Comparison of ENCODE assay signal across 8 cellular contexts in genomic region chr20:5127204-5127858, GRCh38. TPM values are rescaled to one million over a fixed set of nuclear protein-coding genes. Genes with fewer than 3 reads are reported as not detected.
DNase-seq lines count a peak whose midpoint lies in the region; ATAC-seq and TF ChIP-seq lines count a peak whose summit lies in the region.

No MANE protein-coding gene starts in this region.

- no peaks in the 10 kb centered on the region for H3K36me3 ChIP-seq in fibroblast of lung (ENCODE audit: control insufficient read depth, insufficient read depth, low read length)
- no peaks in the 10 kb centered on the region for H3K36me3 ChIP-seq in stomach smooth muscle (ENCODE audit: control insufficient read depth in 2 of 2, insufficient read depth in 2 of 2, low read length in 2 of 2)

- H3K9ac ChIP-seq in fibroblast of lung (ENCODE audit: insufficient read depth, low read length): peak overlapping the region; percentile 92
- peak overlapping the region; percentile 82 to 86 for H3K9ac ChIP-seq in stomach smooth muscle (ENCODE audit: low read length in 2 of 2)

- H3K4me2 ChIP-seq in fibroblast of lung (ENCODE audit: extremely low read depth, insufficient read depth, low read length): peak overlapping the region; percentile 96

- intact Hi-C loops in CD4-positive, alpha-beta T cell (cut with DNase I, micrococcal nuclease): loop anchor here in 1 of 2 experiments (5.0 kb wide), 1 partner anchor 320 kb away; no protein-coding TSS in a partner anchor

- no peaks in the 10 kb centered on the region for H3K9me3 Mint-ChIP-seq in CD4-positive, alpha-beta T cell
- H3K9me3 Mint-ChIP-seq in natural killer cell treated with Interleukin-12 subunit alpha and Interleukin-12 subunit beta and Interleukin-15 and Interleukin-18, amount 100 ng/mL, for 72 hours: no peaks in the 10 kb centered on the region

- no peaks in the 10 kb centered on the region for H3K9me3 ChIP-seq in CD4-positive, alpha-beta T cell (ENCODE audit: control insufficient read depth, low read length)
- no peaks in the 10 kb centered on the region for H3K9me3 ChIP-seq in fibroblast of lung (ENCODE audit: control insufficient read depth, insufficient read depth, low read depth, low read length)
- no peaks in the 10 kb centered on the region for H3K9me3 ChIP-seq in stomach smooth muscle (ENCODE audit: control insufficient read depth in 2 of 2, low read length in 2 of 2)

- peaks cover 33% of the 10 kb centered on the region for H3K36me3 Mint-ChIP-seq in CD4-positive, alpha-beta T cell (ENCODE audit: low read depth)
- H3K36me3 Mint-ChIP-seq in natural killer cell treated with Interleukin-12 subunit alpha and Interleukin-12 subunit beta and Interleukin-15 and Interleukin-18, amount 100 ng/mL, for 72 hours: no peaks in the 10 kb centered on the region

- H3K27me3 ChIP-seq in CD4-positive, alpha-beta T cell (ENCODE audit: control insufficient read depth, insufficient read depth, low read length): no peaks in the 10 kb centered on the region
- H3K27me3 ChIP-seq in fibroblast of lung (ENCODE audit: control insufficient read depth, insufficient read depth, low read length) (no peaks in the 10 kb centered on the region), stomach smooth muscle (ENCODE audit: control insufficient read depth in 1 of 2, insufficient read depth in 2 of 2, low read length in 2 of 2) (no peaks in the 10 kb centered on the region)

- CTCF ChIA-PET in CD4-positive, alpha-beta T cell (lab: Charles Lee): interaction anchor here (0.8 to 2.1 kb wide), 13 partner anchors 8 to 96 kb away, joined by 3 to 38 read pairs (median 5); no protein-coding TSS in a partner anchor

- no peak for TF ChIP-seq CTCF in CD4-positive, alpha-beta T cell (IDR thresholded peaks at IDR 0.05)
- TF ChIP-seq CTCF in fibroblast of lung (conservative IDR thresholded peaks at IDR 0.05 in 1 of 2, IDR thresholded peaks at IDR 0.05 in 1 of 2; ENCODE audit: low read depth in 1 of 2, low read length in 2 of 2): no peak

- no peaks in the 10 kb centered on the region for H4K20me1 ChIP-seq in fibroblast of lung (ENCODE audit: control insufficient read depth, extremely low read depth, insufficient read depth, low read length)

- H3K27me3 Mint-ChIP-seq in CD4-positive, alpha-beta T cell: no peaks in the 10 kb centered on the region
- no peaks in the 10 kb centered on the region for H3K27me3 Mint-ChIP-seq in natural killer cell treated with Interleukin-12 subunit alpha and Interleukin-12 subunit beta and Interleukin-15 and Interleukin-18, amount 100 ng/mL, for 72 hours

- peak overlapping the region; percentile 95 for H3K4me3 Mint-ChIP-seq in CD4-positive, alpha-beta T cell
- peak overlapping the region; percentile 95 for H3K4me3 Mint-ChIP-seq in natural killer cell treated with Interleukin-12 subunit alpha and Interleukin-12 subunit beta and Interleukin-15 and Interleukin-18, amount 100 ng/mL, for 72 hours

- ATAC-seq in CD4-positive, alpha-beta T cell (ENCODE audit: poor library complexity): peak; percentile 50
- ATAC-seq in GM19455 (IDR thresholded peaks at IDR 0.05; ENCODE audit: unreplicated experiment) (peak; percentile 30), HG03565 (IDR thresholded peaks at IDR 0.05; ENCODE audit: unreplicated experiment) (peak; percentile 1)
- ATAC-seq in natural killer cell treated with Interleukin-12 subunit alpha and Interleukin-12 subunit beta and Interleukin-15 and Interleukin-18, amount 100 ng/mL, for 72 hours: peak; percentile 0 to 49

- DNase-seq in CD4-positive, alpha-beta T cell: peak; percentile 37 to 73 (median 47)
- peak; percentile 62 for DNase-seq in OCI-M1 (lab: John Stamatoyannopoulos, UW)
- DNase-seq in activated T-helper 1 cell treated with Interleukin-2 at 50 U/mL for 16 hours (ENCODE audit: low read depth): peak; percentile 45
- DNase-seq in fibroblast of lung (ENCODE audit: low read depth in 2 of 2): peak; percentile 39 to 53
- DNase-seq in natural killer cell treated with Interleukin-12 subunit alpha and Interleukin-12 subunit beta and Interleukin-15 and Interleukin-18, amount 100 ng/mL, for 72 hours (ENCODE audit: low spot score): peak; percentile 65

- peaks cover 38% of the 10 kb centered on the region for H3K4me1 Mint-ChIP-seq in CD4-positive, alpha-beta T cell (ENCODE audit: low read depth)
- H3K4me1 Mint-ChIP-seq in natural killer cell treated with Interleukin-12 subunit alpha and Interleukin-12 subunit beta and Interleukin-15 and Interleukin-18, amount 100 ng/mL, for 72 hours (ENCODE audit: low read depth in 2 of 2): peaks cover 30 to 34% of the 10 kb centered on the region in 2 donors

- peaks cover 4% of the 10 kb centered on the region for H3K4me1 ChIP-seq in fibroblast of lung (ENCODE audit: control insufficient read depth, extremely low read depth, insufficient read depth, low read length)
- H3K4me1 ChIP-seq in stomach smooth muscle (ENCODE audit: control insufficient read depth, insufficient read depth, low read length): peaks cover 29% of the 10 kb centered on the region

- POLR2A ChIA-PET in CD4-positive, alpha-beta T cell (lab: Charles Lee): interaction anchor here (0.6 to 2.1 kb wide), 13 partner anchors 26 to 341 kb away, joined by 3 to 46 read pairs (median 5); no protein-coding TSS in a partner anchor

- peak overlapping the region; percentile 81 for H2AFZ ChIP-seq in fibroblast of lung (ENCODE audit: low read length)

- peak overlapping the region; percentile 75 to 81 (median 78) for H3K4me3 ChIP-seq in fibroblast of lung (replicated peaks in 1 of 4; ENCODE audit: control extremely low read depth in 1 of 4, insufficient read depth in 1 of 4, low read depth in 3 of 4, low read length in 4 of 4)
- H3K4me3 ChIP-seq in stomach smooth muscle (ENCODE audit: low read length in 2 of 2): peak overlapping the region; percentile 87 to 92

- H3K27ac ChIP-seq in CD4-positive, alpha-beta T cell (ENCODE audit: low read depth, low read length): peak overlapping the region; percentile 98
- H3K27ac ChIP-seq in fibroblast of lung (ENCODE audit: insufficient read depth, low read length) (peak overlapping the region; percentile 90), stomach smooth muscle (ENCODE audit: low read length) (peak overlapping the region; percentile 90)

- peak overlapping the region; percentile 97 for H3K27ac Mint-ChIP-seq in CD4-positive, alpha-beta T cell
- H3K27ac Mint-ChIP-seq in natural killer cell treated with Interleukin-12 subunit alpha and Interleukin-12 subunit beta and Interleukin-15 and Interleukin-18, amount 100 ng/mL, for 72 hours: peak overlapping the region; percentile 85 to 89

- peaks cover 32% of the 10 kb centered on the region for H3K79me2 ChIP-seq in fibroblast of lung (ENCODE audit: control insufficient read depth, insufficient read depth, low read length)

RNA-seq across cellular contexts. Expression of gene CDS2, which starts 0.5 kb away (rescaled TPM):
- total RNA-seq in CD4-positive, alpha-beta T cell: 10 to 100 TPM; 62.4 to 65.0 TPM
- total RNA-seq in fibroblast of lung: 22.1 and 32.7 TPM in 2 replicates
- 42.0 and 59.7 TPM in 2 replicates for polyA plus RNA-seq in fibroblast of lung
- polyA plus RNA-seq in fibroblast of lung (2012): 16.3 and 23.6 TPM in 2 replicates
- 107 and 122 TPM in 2 replicates for polyA minus RNA-seq in fibroblast of lung (ENCODE audit: low replicate concordance)
- 10 to 100 TPM; 48.7 to 52.0 TPM for total RNA-seq in natural killer cell treated with Interleukin-12 subunit alpha and Interleukin-12 subunit beta and Interleukin-15 and Interleukin-18, amount 100 ng/mL, for 72 hours

RNA-seq across cellular contexts. Expression of gene PCNA, which starts 7.6 kb away (rescaled TPM):
- total RNA-seq in CD4-positive, alpha-beta T cell: 10 to 100 TPM; 32.6 to 33.0 TPM
- total RNA-seq in fibroblast of lung: 75.6 and 81.4 TPM in 2 replicates
- 144 and 313 TPM in 2 replicates for polyA plus RNA-seq in fibroblast of lung
- polyA plus RNA-seq in fibroblast of lung (2012): 84.0 and 183 TPM in 2 replicates
- 36.2 and 170 TPM in 2 replicates for polyA minus RNA-seq in fibroblast of lung (ENCODE audit: low replicate concordance)
- 100 to 1,000 TPM; 288 to 377 TPM for total RNA-seq in natural killer cell treated with Interleukin-12 subunit alpha and Interleukin-12 subunit beta and Interleukin-15 and Interleukin-18, amount 100 ng/mL, for 72 hours

RNA-seq across cellular contexts. Expression of gene TMEM230, which starts 14.5 kb away (rescaled TPM):
- 10 to 100 TPM; 22.6 to 27.1 TPM for total RNA-seq in CD4-positive, alpha-beta T cell
- total RNA-seq in fibroblast of lung: 75.8 and 106 TPM in 2 replicates
- 198 and 205 TPM in 2 replicates for polyA plus RNA-seq in fibroblast of lung
- 154 and 160 TPM in 2 replicates for polyA plus RNA-seq in fibroblast of lung (2012)
- 49.5 and 66.0 TPM in 2 replicates for polyA minus RNA-seq in fibroblast of lung (ENCODE audit: low replicate concordance)
- total RNA-seq in natural killer cell treated with Interleukin-12 subunit alpha and Interleukin-12 subunit beta and Interleukin-15 and Interleukin-18, amount 100 ng/mL, for 72 hours: 10 to 100 TPM; 68.3 to 78.1 TPM

Comparison
In these comparisons a context has a peak if more than half of its experiments do, and no peak if none do; other contexts are left out.
1. Peak in every context shown above with its lines: DNase-seq, ATAC-seq, H3K4me3 ChIP-seq and H3K27ac ChIP-seq.